In the genomic region with DNA sequence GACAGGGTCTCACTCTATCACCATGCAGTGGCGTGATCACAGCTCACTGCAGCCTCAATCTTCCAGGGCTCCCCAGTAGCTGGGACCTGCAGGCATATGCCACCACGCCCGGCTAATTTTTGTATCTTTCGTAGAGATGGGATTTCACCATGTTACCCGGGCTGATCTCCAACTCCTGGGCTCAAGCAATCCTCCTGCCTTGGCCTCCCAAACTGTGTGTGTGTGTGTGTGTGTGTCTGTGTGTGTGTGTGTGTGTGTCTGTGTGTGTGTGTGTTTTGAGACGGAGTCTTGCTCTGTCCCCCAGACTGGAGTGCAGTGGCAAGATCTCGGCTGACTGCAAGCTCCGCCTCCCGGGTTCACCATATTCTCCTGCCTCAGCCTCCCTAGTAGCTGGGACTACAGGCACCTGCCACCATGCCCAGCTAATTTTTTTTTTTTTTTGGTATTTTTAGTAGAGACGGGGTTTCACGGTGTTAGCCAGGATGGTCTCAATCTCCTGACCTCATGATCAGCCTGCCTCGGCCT, we compare ENCODE assay signal across 4 cellular contexts. TPM values are rescaled to one million over a fixed set of nuclear protein-coding genes. Genes with fewer than 3 reads are reported as not detected.
"Had no signal": no experiment of that assay in that cellular context is flagged by ENCODE, and none has a peak within 500 bp of the region (broad histone marks: within the 10 kb centered on the region; RNA-seq: fewer than 3 reads in every experiment).

No MANE protein-coding gene starts in this region.

RNA-seq across cellular contexts. Expression of a gene that starts 12.5 kb away (rescaled TPM):
- total RNA-seq: GM23248, GM23338 had no signal
- polyA plus RNA-seq: GM23248, GM23338 had no signal

RNA-seq across cellular contexts. Expression of a gene that starts 26.5 kb away (rescaled TPM):
- total RNA-seq: GM23248, GM23338, H7, HFFc6 had no signal
- polyA plus RNA-seq: GM23248, GM23338 had no signal
